3 cellular contexts compared by ENCODE assay signal in genomic region chrX:150805736-150806135, GRCh38.
A peak's percentile ranks its signal among the peaks of the same experiment; 100 is the strongest.
TF ChIP-seq lines count a peak whose summit lies in the region.

No MANE protein-coding gene starts in this region.

TF ChIP-seq in A549, 52 proteins besides CTCF, POLR2A, EP300 and RAD21:
- TF ChIP-seq ZC3H11A (IDR thresholded peaks at IDR 0.05), result no peak
- no peak for TF ChIP-seq HMGXB4 (CRISPR knock-in tag; IDR thresholded peaks at IDR 0.05; ENCODE audit: borderline replicate concordance)
- no peak for TF ChIP-seq NPAS2 (CRISPR knock-in tag; IDR thresholded peaks at IDR 0.05; ENCODE audit: borderline replicate concordance)

TF ChIP-seq in HEK293, 187 proteins besides CTCF, POLR2A, EP300 and RAD21:
- TF ChIP-seq EGR2 (tag by site-specific recombination; IDR thresholded peaks at IDR 0.05; ENCODE audit: low read depth), result peak; percentile 43; the same call in 1 of the 2 replicates
- no peak for TF ChIP-seq ZNF292 (tag by site-specific recombination; IDR thresholded peaks at IDR 0.05; ENCODE audit: borderline replicate concordance, low read depth)

TF ChIP-seq in K562, 482 proteins besides CTCF, POLR2A, EP300 and RAD21:
- TF ChIP-seq ATF3 (IDR thresholded peaks at IDR 0.05) (0 out of 2 replicates have a peak, but pooled peaks have one; percentile 17), ATF3 (CRISPR knock-in tag; conservative IDR thresholded peaks at IDR 0.05) (no peak), CEBPG (CRISPR knock-in tag; IDR thresholded peaks at IDR 0.05) (no peak), CEBPG (tag; conservative IDR thresholded peaks at IDR 0.05 in 1 of 2, IDR thresholded peaks at IDR 0.05 in 1 of 2) (0 out of 4 replicates have a peak, but pooled peaks of 1 of the 2 experiments have one; percentile 20), ZNF717 (CRISPR knock-in tag; IDR thresholded peaks at IDR 0.05) (no peak)
